ENCODE assay signal across 1 cellular context in the genomic region with DNA sequence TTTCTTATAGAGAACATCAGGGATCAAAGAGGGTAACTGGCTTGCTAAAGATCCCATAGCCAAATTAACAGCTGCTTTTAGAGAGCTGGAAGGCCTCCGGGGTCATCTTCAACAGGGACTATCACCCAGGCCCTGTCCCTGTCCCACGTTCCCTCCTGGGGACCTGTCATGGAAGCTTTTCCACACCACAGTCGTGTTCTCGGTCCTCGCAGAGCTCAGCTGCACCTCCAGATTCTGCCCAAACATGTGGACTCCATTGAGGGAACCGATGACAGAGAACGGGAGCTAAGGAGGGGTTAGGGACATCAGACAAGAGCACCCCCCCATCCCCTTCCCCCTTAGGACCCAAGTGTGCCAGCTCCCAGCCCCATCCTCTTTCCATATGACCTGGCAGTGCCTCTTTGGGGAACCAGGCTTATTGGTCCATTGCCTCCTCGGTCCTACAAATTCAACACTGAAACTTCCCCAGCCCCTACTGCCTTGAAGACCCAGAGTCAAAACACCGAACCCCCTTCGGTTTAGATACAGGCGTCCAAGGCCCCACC.
TF ChIP-seq lines count a peak whose summit lies in the region.

No MANE protein-coding gene starts in this region.

TF ChIP-seq in HEK293T, 16 proteins besides CTCF, POLR2A, EP300 and RAD21 (continued from another document):
- TF ChIP-seq FOXK2 (IDR thresholded peaks at IDR 0.05) (no peak), ZNF384 (IDR thresholded peaks at IDR 0.05) (no peak), LEF1 (IDR thresholded peaks at IDR 0.05; ENCODE audit: borderline replicate concordance) (no peak)
- TF ChIP-seq, protein P1, sequence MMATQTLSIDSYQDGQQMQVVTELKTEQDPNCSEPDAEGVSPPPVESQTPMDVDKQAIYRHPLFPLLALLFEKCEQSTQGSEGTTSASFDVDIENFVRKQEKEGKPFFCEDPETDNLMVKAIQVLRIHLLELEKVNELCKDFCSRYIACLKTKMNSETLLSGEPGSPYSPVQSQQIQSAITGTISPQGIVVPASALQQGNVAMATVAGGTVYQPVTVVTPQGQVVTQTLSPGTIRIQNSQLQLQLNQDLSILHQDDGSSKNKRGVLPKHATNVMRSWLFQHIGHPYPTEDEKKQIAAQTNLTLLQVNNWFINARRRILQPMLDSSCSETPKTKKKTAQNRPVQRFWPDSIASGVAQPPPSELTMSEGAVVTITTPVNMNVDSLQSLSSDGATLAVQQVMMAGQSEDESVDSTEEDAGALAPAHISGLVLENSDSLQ (IDR thresholded peaks at IDR 0.05): no peak
TF ChIP-seq in HEK293T: peak in this region for 0.
